ENCODE assay signal across 18 cellular contexts in the genomic region with DNA sequence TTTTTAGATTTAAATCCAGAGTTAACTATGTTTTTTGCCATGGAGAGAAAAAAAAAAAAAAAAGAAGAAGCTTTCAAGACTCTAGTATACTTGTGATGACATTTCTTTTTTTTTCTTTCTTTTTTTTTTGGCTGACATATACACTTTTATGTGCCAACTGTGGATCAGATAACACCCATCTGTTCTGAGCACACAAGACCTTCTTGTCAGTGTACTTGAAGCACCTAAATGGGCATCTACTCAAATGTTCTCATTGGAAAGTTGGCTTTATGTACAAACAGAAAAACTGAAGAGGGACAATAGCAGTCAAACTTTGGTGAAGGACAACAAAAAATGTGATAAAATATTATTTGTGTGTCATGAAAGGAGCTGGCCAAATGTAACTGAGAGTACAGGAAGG.
A peak's percentile ranks its signal among the peaks of the same experiment; 100 is the strongest.
DNase-seq lines count a peak whose midpoint lies in the region; ATAC-seq and TF ChIP-seq lines count a peak whose summit lies in the region.
"Had no signal": no experiment of that assay in that cellular context is flagged by ENCODE, and none has a peak within 500 bp of the region (broad histone marks: within the 10 kb centered on the region; RNA-seq: fewer than 3 reads in every experiment).

No MANE protein-coding gene starts in this region.

- TF ChIP-seq CTCF in upper lobe of right lung (IDR thresholded peaks at IDR 0.05): no peak

- peaks cover 9% of the 10 kb centered on the region for H3K9me3 Mint-ChIP-seq in activated naive CD8-positive, alpha-beta T cell treated with anti-CD3 and anti-CD28 coated beads, Interleukin-2, amount 50 U/mL, for 24 hours

- no peaks in the 10 kb centered on the region for H3K9me3 ChIP-seq in upper lobe of right lung
- H3K9me3 ChIP-seq: BE2C had no signal

- no peak overlapping the region for H3K4me3 Mint-ChIP-seq in activated naive CD8-positive, alpha-beta T cell treated with anti-CD3 and anti-CD28 coated beads, Interleukin-2, amount 50 U/mL, for 24 hours
- H3K4me3 Mint-ChIP-seq: CD4-positive, CD25-positive, alpha-beta regulatory T cell; CD8-positive, alpha-beta memory T cell; GM23338 had no signal

- no peak overlapping the region for H3K27ac ChIP-seq in upper lobe of right lung
- H3K27ac ChIP-seq: HL-60 had no signal

- no peaks in the 10 kb centered on the region for H3K27me3 Mint-ChIP-seq in activated naive CD8-positive, alpha-beta T cell treated with anti-CD3 and anti-CD28 coated beads, Interleukin-2, amount 50 U/mL, for 24 hours
- H3K27me3 Mint-ChIP-seq: CD4-positive, CD25-positive, alpha-beta regulatory T cell; CD8-positive, alpha-beta memory T cell had no signal

- no peaks in the 10 kb centered on the region for H3K36me3 ChIP-seq in upper lobe of right lung
- H3K36me3 ChIP-seq: BE2C had no signal

- no peak overlapping the region for H3K4me3 ChIP-seq in upper lobe of right lung
- H3K4me3 ChIP-seq: GM23338 had no signal

- no peak overlapping the region for H3K27ac Mint-ChIP-seq in activated naive CD8-positive, alpha-beta T cell treated with anti-CD3 and anti-CD28 coated beads, Interleukin-2, amount 50 U/mL, for 24 hours
- H3K27ac Mint-ChIP-seq: CD4-positive, CD25-positive, alpha-beta regulatory T cell; CD8-positive, alpha-beta memory T cell; GM23338 had no signal

- no peaks in the 10 kb centered on the region for H3K36me3 Mint-ChIP-seq in activated naive CD8-positive, alpha-beta T cell treated with anti-CD3 and anti-CD28 coated beads, Interleukin-2, amount 50 U/mL, for 24 hours (ENCODE audit: low read depth)
- H3K36me3 Mint-ChIP-seq: CD4-positive, CD25-positive, alpha-beta regulatory T cell; CD8-positive, alpha-beta memory T cell had no signal

- ATAC-seq in upper lobe of right lung: no peak
- ATAC-seq in activated naive CD8-positive, alpha-beta T cell treated with anti-CD3 and anti-CD28 coated beads, Interleukin-2, amount 50 U/mL, for 24 hours: no peak
- ATAC-seq: GM23338 had no signal

- DNase-seq in DMS 273 (lab: John Stamatoyannopoulos, UW; ENCODE audit: unreplicated experiment) (peak; percentile 76), DMS 273 treated with DMSO at 0.1 percent for 48 hours (lab: John Stamatoyannopoulos, UW) (peak; percentile 39), NCI-H2171 treated with DMSO at 0.1 percent for 48 hours (lab: John Stamatoyannopoulos, UW) (peak; percentile 81), cerebellar cortex (ENCODE audit: low spot score) (peak; percentile 64), NCI-H526 treated with DMSO at 0.1 percent for 48 hours (lab: John Stamatoyannopoulos, UW) (no peak), upper lobe of right lung (no peak)
- no peak for DNase-seq in activated naive CD8-positive, alpha-beta T cell treated with anti-CD3 and anti-CD28 coated beads, Interleukin-2, amount 50 U/mL, for 24 hours
- DNase-seq: ACHN; BE2C; CD4-positive, CD25-positive, alpha-beta regulatory T cell; CD8-positive, alpha-beta memory T cell; COR-L47; DMS153; DMS79; GF-D8; HCEC 1CT had no signal

- H3K27me3 ChIP-seq in upper lobe of right lung: no peaks in the 10 kb centered on the region
- H3K27me3 ChIP-seq: BE2C had no signal

- no peaks in the 10 kb centered on the region for H3K4me1 ChIP-seq in upper lobe of right lung
- H3K4me1 ChIP-seq: BE2C had no signal

- intact Hi-C loops in upper lobe of right lung (cut with DNase I): no loop called here

- H3K4me1 Mint-ChIP-seq in activated naive CD8-positive, alpha-beta T cell treated with anti-CD3 and anti-CD28 coated beads, Interleukin-2, amount 50 U/mL, for 24 hours: no peaks in the 10 kb centered on the region
- H3K4me1 Mint-ChIP-seq: CD8-positive, alpha-beta memory T cell; GM23338 had no signal

Comparison
In these comparisons a context has a peak if more than half of its experiments do, and no peak if none do; other contexts are left out.
1. DNase-seq: peak in DMS 273 (single experiment), DMS 273 treated with DMSO at 0.1 percent for 48 hours (single experiment), NCI-H2171 treated with DMSO at 0.1 percent for 48 hours (single experiment) and cerebellar cortex (single experiment); none in NCI-H526 treated with DMSO at 0.1 percent for 48 hours (single experiment), upper lobe of right lung (single experiment) and activated naive CD8-positive, alpha-beta T cell treated with anti-CD3 and anti-CD28 coated beads, Interleukin-2, amount 50 U/mL, for 24 hours (single experiment).